In genomic region chr1:10980094-10980577, GRCh38 we compare ENCODE assay signal across 9 cellular contexts. TPM values are rescaled to one million over a fixed set of nuclear protein-coding genes. Genes with fewer than 3 reads are reported as not detected.
DNase-seq lines count a peak whose midpoint lies in the region; TF ChIP-seq lines count a peak whose summit lies in the region.
"Had no signal": no experiment of that assay in that cellular context is flagged by ENCODE, and none has a peak within 500 bp of the region (broad histone marks: within the 10 kb centered on the region; RNA-seq: fewer than 3 reads in every experiment).

No MANE protein-coding gene starts in this region.

- POLR2A ChIA-PET in GM10248 (lab: Yijun Ruan, JAX), result no interaction called here
- POLR2A ChIA-PET in Caco-2 (lab: Charles Lee), result no interaction called here

- H3K27me3 ChIP-seq in right atrium auricular region, result no peaks in the 10 kb centered on the region
- H3K27me3 ChIP-seq in prostate gland (replicated peaks; ENCODE audit: insufficient read depth), result no peaks in the 10 kb centered on the region
- no peaks in the 10 kb centered on the region for H3K27me3 ChIP-seq in Caco-2 (replicated peaks; ENCODE audit: control insufficient read depth, insufficient read depth, low read length)

- no peak for DNase-seq in GM10248 (ENCODE audit: extremely low spot score)
- peak; percentile 78 for DNase-seq in right atrium auricular region (ENCODE audit: low spot score)
- peak; percentile 84 for DNase-seq in prostate gland (ENCODE audit: low spot score)
- no peak for DNase-seq in activated naive CD8-positive, alpha-beta T cell treated with anti-CD3 and anti-CD28 coated beads for 36 hours
- no peak for DNase-seq in NCI-H1694 (lab: John Stamatoyannopoulos, UW)
- no peak for DNase-seq in Caco-2
- no peak for DNase-seq in SW 1271 (lab: John Stamatoyannopoulos, UW)

- WGBS in prostate gland, result 7% methylated on average over 15 of the region's 15 CpGs

- TF ChIP-seq POLR2A in prostate gland (IDR thresholded peaks at IDR 0.05), result no peak

- H3K4me1 ChIP-seq in right atrium auricular region (peaks cover 0 to 16% of the 10 kb centered on the region in 2 donors), prostate gland (replicated peaks) (peaks cover 3% of the 10 kb centered on the region), Caco-2 (no peaks in the 10 kb centered on the region)

- H3K27ac Mint-ChIP-seq in activated naive CD8-positive, alpha-beta T cell treated with anti-CD3 and anti-CD28 coated beads for 36 hours, result no peak overlapping the region
- H3K27ac Mint-ChIP-seq in Caco-2 (ENCODE audit: unreplicated experiment), result no peak overlapping the region
- H3K27ac Mint-ChIP-seq: memory B cell had no signal

- TF ChIP-seq CTCF in GM10248 (IDR thresholded peaks at IDR 0.05; ENCODE audit: control extremely low read depth, extremely low read depth, low read depth, missing control alignments), result peak; percentile 21
- peak in 1 of 2 donors; percentile 61 for TF ChIP-seq CTCF in right atrium auricular region (IDR thresholded peaks at IDR 0.05)
- peak in 3 of 4 experiments; percentile 12 to 55 (median 51) for TF ChIP-seq CTCF in prostate gland (IDR thresholded peaks at IDR 0.05)
- TF ChIP-seq CTCF in Caco-2 (IDR thresholded peaks at IDR 0.05; ENCODE audit: insufficient read depth in 1 of 2, low read depth in 1 of 2, low read length in 1 of 2, severe bottlenecking in 1 of 2, unreplicated experiment in 1 of 2), result no peak

- no peaks in the 10 kb centered on the region for H3K9me3 ChIP-seq in right atrium auricular region
- no peaks in the 10 kb centered on the region for H3K9me3 ChIP-seq in prostate gland
- no peaks in the 10 kb centered on the region for H3K9me3 ChIP-seq in Caco-2

- H3K27ac ChIP-seq in angular gyrus (ENCODE audit: low read depth, low read length) (peak overlapping the region; percentile 57), right atrium auricular region (peak overlapping the region; percentile 15 to 37), prostate gland (peak overlapping the region; percentile 11 to 49)

- H3K4me3 ChIP-seq in right atrium auricular region (peak overlapping the region in 1 of 2 donors; percentile 32), prostate gland (peak overlapping the region in 1 of 2 donors; percentile 11), Caco-2 (ENCODE audit: low read depth, low read length) (no peak overlapping the region)

- BruUV-seq in Caco-2 (replicated peaks; lab: Mats Ljungman, UMichigan), result no TSS peak

- H3K27me3 Mint-ChIP-seq in activated naive CD8-positive, alpha-beta T cell treated with anti-CD3 and anti-CD28 coated beads for 36 hours, result peaks cover 30% of the 10 kb centered on the region
- H3K27me3 Mint-ChIP-seq in Caco-2 (ENCODE audit: insufficient read depth, unreplicated experiment), result peaks cover 3% of the 10 kb centered on the region

- H3K4me3 Mint-ChIP-seq in activated naive CD8-positive, alpha-beta T cell treated with anti-CD3 and anti-CD28 coated beads for 36 hours, result no peak overlapping the region
- H3K4me3 Mint-ChIP-seq in Caco-2 (ENCODE audit: unreplicated experiment), result no peak overlapping the region
- H3K4me3 Mint-ChIP-seq: memory B cell had no signal

- no peaks in the 10 kb centered on the region for H3K4me1 Mint-ChIP-seq in activated naive CD8-positive, alpha-beta T cell treated with anti-CD3 and anti-CD28 coated beads for 36 hours
- H3K4me1 Mint-ChIP-seq in Caco-2 (ENCODE audit: low read depth, unreplicated experiment), result peaks cover 6% of the 10 kb centered on the region
- H3K4me1 Mint-ChIP-seq: memory B cell had no signal

- no peaks in the 10 kb centered on the region for H3K36me3 ChIP-seq in right atrium auricular region
- H3K36me3 ChIP-seq in prostate gland, result no peaks in the 10 kb centered on the region
- H3K36me3 ChIP-seq in Caco-2 (ENCODE audit: control insufficient read depth, insufficient read depth, low read length), result no peaks in the 10 kb centered on the region

- no peaks in the 10 kb centered on the region for H3K9me3 Mint-ChIP-seq in activated naive CD8-positive, alpha-beta T cell treated with anti-CD3 and anti-CD28 coated beads for 36 hours
- no peaks in the 10 kb centered on the region for H3K9me3 Mint-ChIP-seq in Caco-2 (ENCODE audit: unreplicated experiment)
- H3K9me3 Mint-ChIP-seq: memory B cell had no signal

- CTCF ChIA-PET in GM10248 (lab: Yijun Ruan, JAX), result interaction anchor here (1.1 to 1.6 kb wide), 3 partner anchors 8 to 40 kb away, joined by 3 to 6 read pairs (median 4); no protein-coding TSS in a partner anchor
- CTCF ChIA-PET in Caco-2 (lab: Charles Lee), result interaction anchor here (0.7 kb wide), 1 partner anchor 31 kb away, joined by 3 read pairs; no protein-coding TSS in a partner anchor

- intact Hi-C loops in prostate gland (cut with DNase I) (no loop called here), Caco-2 (cut with micrococcal nuclease; ENCODE audit: unreplicated experiment) (no loop called here)

- H3K36me3 Mint-ChIP-seq in activated naive CD8-positive, alpha-beta T cell treated with anti-CD3 and anti-CD28 coated beads for 36 hours, result no peaks in the 10 kb centered on the region
- no peaks in the 10 kb centered on the region for H3K36me3 Mint-ChIP-seq in Caco-2 (ENCODE audit: insufficient read depth, unreplicated experiment)
- H3K36me3 Mint-ChIP-seq: memory B cell had no signal

RNA-seq across cellular contexts. Expression of gene TARDBP, which starts 32.3 kb away (rescaled TPM):
- total RNA-seq in right atrium auricular region (10 to 100 TPM; 60.8 to 64.6 TPM), prostate gland (100 to 1,000 TPM in 1 of 2 donors, 10 to 100 TPM in 1; 93.7 to 151 TPM), Caco-2 (2022) (177 and 181 TPM in 2 replicates)
- 100 to 1,000 TPM; 202 to 206 TPM for total RNA-seq in activated naive CD8-positive, alpha-beta T cell treated with anti-CD3 and anti-CD28 coated beads for 36 hours

Comparison
In these comparisons a context has a peak if more than half of its experiments do, and no peak if none do; other contexts are left out.
1. DNase-seq: peak in right atrium auricular region (single experiment) and prostate gland (single experiment); none in GM10248 (single experiment), activated naive CD8-positive, alpha-beta T cell treated with anti-CD3 and anti-CD28 coated beads for 36 hours (single experiment), NCI-H1694 (single experiment), Caco-2 (0 of 2) and SW 1271 (0 of 2).
2. CTCF ChIP-seq: peak in GM10248 (single experiment) and prostate gland (3 of 4); none in Caco-2 (0 of 2).
3. Peak in every context shown above with its lines, with median percentiles within 50 percentile points of each other: H3K27ac ChIP-seq.